In genomic region chr6:3419624-3420272, GRCh38 we compare ENCODE assay signal across 11 cellular contexts. TPM values are rescaled to one million over a fixed set of nuclear protein-coding genes. Genes with fewer than 3 reads are reported as not detected.
A peak's percentile ranks its signal among the peaks of the same experiment; 100 is the strongest.
DNase-seq lines count a peak whose midpoint lies in the region; ATAC-seq, FAIRE-seq and TF ChIP-seq lines count a peak whose summit lies in the region.
"Had no signal": no experiment of that assay in that cellular context is flagged by ENCODE, and none has a peak within 500 bp of the region (broad histone marks: within the 10 kb centered on the region; RNA-seq: fewer than 3 reads in every experiment).

No MANE protein-coding gene starts in this region.

- no peaks in the 10 kb centered on the region for H4K20me1 ChIP-seq in H1 (replicated peaks in 1 of 2; ENCODE audit: control insufficient read depth in 1 of 2, insufficient read depth in 2 of 2, low read length in 2 of 2)

- H3K9ac ChIP-seq in H1 (replicated peaks in 1 of 4; ENCODE audit: extremely low read depth in 1 of 4, low read depth in 3 of 4, low read length in 3 of 4), result no peak overlapping the region

- POLR2A ChIA-PET in H1 (lab: Charles Lee; ENCODE audit: partially characterized antibody), result interaction anchor here (1.3 kb wide), 1 partner anchor 8 kb away, joined by 3 read pairs; no protein-coding TSS in a partner anchor

- H3K56ac ChIP-seq in H1 (replicated peaks; ENCODE audit: insufficient read length, low read depth, low read length), result no peak overlapping the region

- H2BK15ac ChIP-seq in H1 (ENCODE audit: low read length), result 0 out of 2 replicates have a peak overlapping the region, but pooled peaks have one; percentile 54

- H3K79me2 ChIP-seq in H1 (ENCODE audit: control insufficient read depth in 1 of 2, insufficient read depth in 2 of 2, low read length in 2 of 2), result peaks cover 0 to 56% of the 10 kb centered on the region in 2 experiments; a peak in 2 of 4 replicates

- H3K27me3 ChIP-seq in H1 (replicated peaks in 1 of 4; ENCODE audit: control insufficient read depth in 3 of 4, extremely low read depth in 1 of 4, insufficient read depth in 3 of 4, low read length in 3 of 4) (no peaks in the 10 kb centered on the region), pancreas (no peaks in the 10 kb centered on the region)

- no peak overlapping the region for H3K4me3 ChIP-seq in H1 (ENCODE audit: extremely low read depth in 1 of 4, insufficient read depth in 2 of 4, low read depth in 3 of 4, low read length in 4 of 4)
- no peak overlapping the region for H3K4me3 ChIP-seq in pancreas

- H3K14ac ChIP-seq in H1 (ENCODE audit: insufficient read length), result no peak overlapping the region

- H3K4ac ChIP-seq in H1 (replicated peaks; ENCODE audit: insufficient read length, low read depth, low read length), result no peak overlapping the region

- H3K23ac ChIP-seq in H1 (ENCODE audit: insufficient read length), result no peak overlapping the region

- H2BK120ac ChIP-seq in H1 (replicated peaks; ENCODE audit: low read depth, low read length), result no peak overlapping the region

- TF ChIP-seq POLR2A in H1 (IDR thresholded peaks at IDR 0.05; ENCODE audit: control extremely low read depth in 1 of 2, low read depth in 2 of 2, low read length in 2 of 2), result no peak

- H3K18ac ChIP-seq in H1 (ENCODE audit: extremely low read depth, low read length), result no peak overlapping the region

- FAIRE-seq in H1 (lab: Jason Lieb, UNC), result no peak
- no peak for FAIRE-seq in pancreas (lab: Jason Lieb, UNC)
- FAIRE-seq: G401.6, HTR-8/SVneo had no signal

- no peaks in the 10 kb centered on the region; the same call in 1 of the 2 replicates for H3K79me1 ChIP-seq in H1 (ENCODE audit: low read depth, low read length)

- H2AFZ ChIP-seq in H1 (ENCODE audit: low read length), result no peak overlapping the region

- no peak for TF ChIP-seq CTCF in H1 (IDR thresholded peaks at IDR 0.05; ENCODE audit: control extremely low read depth in 1 of 3, insufficient read depth in 1 of 3, low read depth in 1 of 3, low read length in 3 of 3)
- TF ChIP-seq CTCF in pancreas (IDR thresholded peaks at IDR 0.05), result no peak

- no peak for TF ChIP-seq EP300 in H1 (IDR thresholded peaks at IDR 0.05; ENCODE audit: borderline replicate concordance in 1 of 2, low read depth in 2 of 2, low read length in 2 of 2)

- peak overlapping the region; percentile 94 for H2AK5ac ChIP-seq in H1 (ENCODE audit: low read depth, low read length)

- H2BK20ac ChIP-seq in H1 (ENCODE audit: low read length), result peak overlapping the region; percentile 62; the same call in 1 of the 2 replicates

- peak; percentile 43 to 78 (median 63) for ATAC-seq in pancreas
- no peak for ATAC-seq in HG02885 (IDR thresholded peaks at IDR 0.05; ENCODE audit: poor library complexity, unreplicated experiment)

- WGBS in H1 (ENCODE audit: extremely low coverage in 1 of 2, insufficient coverage in 1 of 2, insufficient read length in 1 of 2, insufficient replicate concordance in 2 of 2, low coverage in 1 of 2, low lambda C conversion rate in 2 of 2, missing lambda C conversion rate in 1 of 2), 2 experiments, result 83% methylated on average over 3 of the region's 3 CpGs; no CpG with 5 or more reads in 1 of the 2 experiments
- 32 to 33% methylated on average over 3 of the region's 3 CpGs for WGBS in pancreas, 2 donors

- no peak overlapping the region for H4K5ac ChIP-seq in H1 (ENCODE audit: insufficient read length, low read depth, low read length)

- H3K4me1 ChIP-seq in H1 (replicated peaks in 1 of 4; ENCODE audit: control insufficient read depth in 3 of 4, insufficient read depth in 4 of 4, low read length in 3 of 4) (peaks cover 30 to 57% (median 49%) of the 10 kb centered on the region in 4 experiments), pancreas (peaks cover 16 to 36% (median 32%) of the 10 kb centered on the region in 3 donors)

- H4K8ac ChIP-seq in H1 (ENCODE audit: extremely low read depth, insufficient read depth, low read length), result no peak overlapping the region

- no peaks in the 10 kb centered on the region; the same call in 1 of the 2 replicates for H3K23me2 ChIP-seq in H1 (ENCODE audit: low read depth, low read length)

- no peaks in the 10 kb centered on the region for H3K9me3 ChIP-seq in H1 (ENCODE audit: insufficient read depth in 2 of 2, low read depth in 1 of 2, low read length in 1 of 2)
- H3K9me3 ChIP-seq in pancreas, result no peaks in the 10 kb centered on the region

- DNase-seq in EH (ENCODE audit: low read depth) (peak; percentile 79), M059J (ENCODE audit: low read depth) (peak; percentile 79), H1 (ENCODE audit: low read depth in 1 of 2, low spot score in 2 of 2) (no peak), pancreas (no peak), middle frontal gyrus (ENCODE audit: extremely low spot score, low spot score) (no peak), substantia nigra (lab: John Stamatoyannopoulos, UW) (no peak), NCI-H226 (no peak)
- DNase-seq: NCI-H2227 treated with DMSO at 0.1 percent for 48 hours had no signal

- CTCF ChIA-PET in H1 (lab: Charles Lee; ENCODE audit: partially characterized antibody), result interaction anchor here (0.7 to 1.0 kb wide), 2 partner anchors 14 to 93 kb away, joined by 3 to 4 read pairs; no protein-coding TSS in a partner anchor

- no peak for TF ChIP-seq RAD21 in H1 (IDR thresholded peaks at IDR 0.05 in 1 of 2, conservative IDR thresholded peaks at IDR 0.05 in 1 of 2; ENCODE audit: low read depth in 2 of 2, low read length in 2 of 2)

- H3K4me2 ChIP-seq in H1 (ENCODE audit: insufficient read depth in 1 of 2, low read depth in 2 of 2, low read length in 2 of 2), result no peak overlapping the region

- no peak overlapping the region for H4K91ac ChIP-seq in H1 (replicated peaks; ENCODE audit: insufficient read length, low read length)

- peak overlapping the region; percentile 49; the same call in 1 of the 2 replicates for H2BK5ac ChIP-seq in H1 (ENCODE audit: low read depth, low read length)

- peak overlapping the region; percentile 61; the same call in 1 of the 2 replicates for H2BK12ac ChIP-seq in H1 (ENCODE audit: low read depth, low read length)

- no peak overlapping the region for H3K27ac ChIP-seq in H1 (ENCODE audit: low read depth, low read length)
- H3K27ac ChIP-seq in pancreas, result peak overlapping the region in 3 of 4 donors; percentile 22 to 71 (median 70)
- no peak overlapping the region for H3K27ac ChIP-seq in substantia nigra (ENCODE audit: low read depth, low read length, poor library complexity, severe bottlenecking)

- H3K36me3 ChIP-seq in H1 (ENCODE audit: control insufficient read depth in 2 of 4, insufficient read depth in 4 of 4, low read length in 3 of 4), result no peaks in the 10 kb centered on the region
- H3K36me3 ChIP-seq in pancreas, result no peaks in the 10 kb centered on the region

- intact Hi-C loops in pancreas (cut with DNase I), result no loop called here

TF ChIP-seq in H1, 55 proteins besides CTCF, POLR2A, EP300 and RAD21 (continues in another document):
- TF ChIP-seq SRF (IDR thresholded peaks at IDR 0.05; ENCODE audit: low read depth, low read length), result no peak
- no peak for TF ChIP-seq HDAC6 (IDR thresholded peaks at IDR 0.05; ENCODE audit: low read depth, low read length)
- TF ChIP-seq SIN3A (conservative IDR thresholded peaks at IDR 0.05 in 1 of 2, IDR thresholded peaks at IDR 0.05 in 1 of 2; ENCODE audit: low read depth in 1 of 2, low read length in 2 of 2), result no peak
- TF ChIP-seq CBX5 (IDR thresholded peaks at IDR 0.05; ENCODE audit: low read depth, low read length), result no peak
- no peak for TF ChIP-seq PHF8 (conservative IDR thresholded peaks at IDR 0.05; ENCODE audit: low read depth, low read length)
- no peak for TF ChIP-seq SP4 (IDR thresholded peaks at IDR 0.05; ENCODE audit: low read length)

RNA-seq across cellular contexts. Expression of gene SLC22A23, which starts 37.1 kb away (rescaled TPM):
- 0.54 and 0.64 TPM in 2 replicates for total RNA-seq in M059J (2014; rRNA removed; shearing (Covaris generic))
- total RNA-seq in H1 (2021; fragmentation: NEBNext Ultra II Directional; extraction: Animal tissue kit (Norgen Biotek cat#: 25700)), result 37.1 and 38.4 TPM in 2 replicates
- polyA plus RNA-seq in H1 (2011; rRNA removed), result 9.9 and 15.8 TPM in 2 replicates
- polyA plus RNA-seq in H1 (2011; cell fraction: cytosol; rRNA removed), result 10.2 TPM
- 28.3 TPM for polyA plus RNA-seq in H1 (2011; cell fraction: nucleus; rRNA removed)
- 15.4 to 22.2 TPM (median 19.8 TPM) in 4 replicates for polyA plus RNA-seq in H1 (2012, experiment 1 of 2)
- polyA plus RNA-seq in H1 (2012, experiment 2 of 2), result 11.3 TPM
- 26.5 TPM for polyA plus RNA-seq in H1 (2013, experiment 1 of 2)
- polyA plus RNA-seq in H1 (2013, experiment 2 of 2), result 28.3 TPM
- 19.6 and 26.4 TPM in 2 replicates for polyA minus RNA-seq in H1 (2011; rRNA and poly(A)+ RNA removed)
- polyA minus RNA-seq in H1 (2011; cell fraction: cytosol; rRNA and poly(A)+ RNA removed), result 18.3 TPM
- 33.0 TPM for polyA minus RNA-seq in H1 (2011; cell fraction: nucleus; rRNA and poly(A)+ RNA removed)
- 10 to 100 TPM; 12.6 to 27.9 (median 15.9) TPM for total RNA-seq in pancreas
- 1 to 10 TPM; 4.9 to 7.6 TPM for polyA plus RNA-seq in pancreas

Comparison
In these comparisons a context has a peak if more than half of its experiments do, and no peak if none do; other contexts are left out.
1. DNase-seq: peak in EH (single experiment) and M059J (single experiment); none in H1 (0 of 2), pancreas (0 of 6), middle frontal gyrus (single experiment), substantia nigra (0 of 49) and NCI-H226 (single experiment).
2. H3K27ac ChIP-seq: peak in pancreas (3 of 4); none in H1 (single experiment) and substantia nigra (single experiment).